Comparison of ENCODE assay signal across 12 cellular contexts in genomic region chr2:237742614-237743013, GRCh38. TPM values are rescaled to one million over a fixed set of nuclear protein-coding genes. Genes with fewer than 3 reads are reported as not detected.
A peak's percentile ranks its signal among the peaks of the same experiment; 100 is the strongest.
DNase-seq lines count a peak whose midpoint lies in the region; TF ChIP-seq lines count a peak whose summit lies in the region.
"Had no signal": no experiment of that assay in that cellular context is flagged by ENCODE, and none has a peak within 500 bp of the region (broad histone marks: within the 10 kb centered on the region; RNA-seq: fewer than 3 reads in every experiment).

No MANE protein-coding gene starts in this region.

- intact Hi-C loops in CD4-positive, alpha-beta memory T cell (cut with micrococcal nuclease) = no loop called here
- intact Hi-C loops in A673 (cut with micrococcal nuclease; ENCODE audit: unreplicated experiment) = loop anchor here (10.0 kb wide), 1 partner anchor 228 kb away; no protein-coding TSS in a partner anchor

- H3K9ac ChIP-seq in H9 (ENCODE audit: extremely low read depth, insufficient read length, low read length) = no peak overlapping the region

- peak overlapping the region; percentile 40; the same call in 1 of the 2 replicates for H3K14ac ChIP-seq in H9 (ENCODE audit: insufficient read depth, low read length)

- CTCF ChIA-PET in CD4-positive, alpha-beta memory T cell (lab: Charles Lee; ENCODE audit: partially characterized antibody) = interaction anchor here (1.2 to 12.4 kb wide), 5 partner anchors 11 to 230 kb away, joined by 4 to 434 read pairs (median 97); no protein-coding TSS in a partner anchor
- CTCF ChIA-PET in A673 (lab: Charles Lee) = interaction anchor here (0.6 to 1.5 kb wide), 2 partner anchors 42 to 69 kb away, joined by 3 to 5 read pairs; no protein-coding TSS in a partner anchor

- H2BK20ac ChIP-seq in H9 (ENCODE audit: low read depth, low read length, poor library complexity, severe bottlenecking) = no peak overlapping the region

- peaks cover 40 to 75% (median 53%) of the 10 kb centered on the region in 4 donors for H3K4me1 Mint-ChIP-seq in CD4-positive, alpha-beta memory T cell
- H3K4me1 Mint-ChIP-seq in H9 (peaks cover 27 to 31% of the 10 kb centered on the region in 2 experiments), osteocyte (ENCODE audit: unreplicated experiment) (peaks cover 30% of the 10 kb centered on the region)

- H2BK15ac ChIP-seq in H9 (ENCODE audit: low read depth, low read length) = no peak overlapping the region

- POLR2A ChIA-PET in CD4-positive, alpha-beta memory T cell (lab: Charles Lee; ENCODE audit: partially characterized antibody) = interaction anchor here (1.5 to 6.6 kb wide), 2 partner anchors 15 to 70 kb away, joined by 3 to 75 read pairs; no protein-coding TSS in a partner anchor
- POLR2A ChIA-PET in A673 (lab: Charles Lee; ENCODE audit: low non-redundant PET) = interaction anchor here (1.0 kb wide), 1 partner anchor 388 kb away, joined by 4 read pairs; no protein-coding TSS in a partner anchor

- H3K4me3 ChIP-seq in CD4-positive, alpha-beta memory T cell (ENCODE audit: low read length in 2 of 2) = no peak overlapping the region
- H3K4me3 ChIP-seq in coronary artery (no peak overlapping the region), A673 (ENCODE audit: low read depth, low read length, poor library complexity, severe bottlenecking) (no peak overlapping the region)

- in situ Hi-C loops in KBM-7 (cut with MboI; ENCODE audit: low pct_unique_long_range_greater_than_20kb, low sequenced_read_pairs) = loop anchor here (10.0 kb wide), 1 partner anchor 148 kb away; the partner anchor contains the start of gene RAB17

- H3K27ac Mint-ChIP-seq in CD4-positive, alpha-beta memory T cell = peak overlapping the region; percentile 70 to 94 (median 90)
- H3K27ac Mint-ChIP-seq in H9 (no peak overlapping the region), osteocyte (ENCODE audit: unreplicated experiment) (peak overlapping the region; percentile 39)

- no CpG with 5 or more reads among the region's 3 CpGs for WGBS in H9 (ENCODE audit: extremely low coverage, insufficient read length, low lambda C conversion rate)

- H3K56ac ChIP-seq in H9 (ENCODE audit: insufficient read length, low read depth, low read length) = no peak overlapping the region

- peaks cover 0 to 3% (median 0%) of the 10 kb centered on the region in 8 donors for H3K9me3 Mint-ChIP-seq in CD4-positive, alpha-beta memory T cell
- H3K9me3 Mint-ChIP-seq in H9 (no peaks in the 10 kb centered on the region), osteocyte (ENCODE audit: unreplicated experiment) (no peaks in the 10 kb centered on the region)
- H3K9me3 Mint-ChIP-seq: endodermal cell had no signal

- H3K79me2 ChIP-seq in H9 (ENCODE audit: insufficient read depth, low read length) = no peaks in the 10 kb centered on the region; the same call in 1 of the 2 replicates

- no peaks in the 10 kb centered on the region for H3K79me1 ChIP-seq in H9 (ENCODE audit: insufficient read depth, low read depth, low read length, poor library complexity, severe bottlenecking)

- no peaks in the 10 kb centered on the region for H3K36me3 ChIP-seq in CD4-positive, alpha-beta memory T cell (ENCODE audit: insufficient read depth, low read length)
- H3K36me3 ChIP-seq in A673 (ENCODE audit: insufficient read depth, low read length, poor library complexity, severe bottlenecking) = no peaks in the 10 kb centered on the region

- H4K5ac ChIP-seq in H9 (ENCODE audit: insufficient read length, low read depth, low read length) = no peak overlapping the region

- H4K91ac ChIP-seq in H9 (ENCODE audit: insufficient read length, low read depth, low read length) = no peak overlapping the region

- peak overlapping the region; percentile 18 for H3K27ac ChIP-seq in CD4-positive, alpha-beta memory T cell (ENCODE audit: low read depth, low read length)
- H3K27ac ChIP-seq in H9 (ENCODE audit: insufficient read length, low read depth, low read length) = no peak overlapping the region
- H3K27ac ChIP-seq in coronary artery = peak overlapping the region; percentile 44 to 47
- H3K27ac ChIP-seq in A673 (ENCODE audit: low read depth, low read length, poor library complexity, severe bottlenecking) = no peak overlapping the region

- BruUV-seq in A673 (replicated peaks; lab: Mats Ljungman, UMichigan) = no TSS peak

- H3K4me1 ChIP-seq in CD4-positive, alpha-beta memory T cell (ENCODE audit: insufficient read depth, low read length) = peaks cover 32% of the 10 kb centered on the region
- H3K4me1 ChIP-seq in H9 (ENCODE audit: insufficient read depth, low read length) (peaks cover 7% of the 10 kb centered on the region; the same call in 1 of the 2 replicates), A673 (ENCODE audit: insufficient read depth, low read length, poor library complexity, severe bottlenecking) (peaks cover 3% of the 10 kb centered on the region)

- no peak overlapping the region for H2BK5ac ChIP-seq in H9 (ENCODE audit: insufficient read length, low read length)

- no peak overlapping the region for H2AK5ac ChIP-seq in H9 (ENCODE audit: insufficient read length, low read length)

- H2BK120ac ChIP-seq in H9 (ENCODE audit: low read depth, low read length, poor library complexity, severe bottlenecking) = no peak overlapping the region

- no peak overlapping the region for H3K4me3 Mint-ChIP-seq in CD4-positive, alpha-beta memory T cell
- H3K4me3 Mint-ChIP-seq in H9 (no peak overlapping the region), osteocyte (ENCODE audit: unreplicated experiment) (no peak overlapping the region)
- H3K4me3 Mint-ChIP-seq: endodermal cell had no signal

- H3K4ac ChIP-seq in H9 (ENCODE audit: low read depth, low read length) = no peak overlapping the region

- no peak overlapping the region for H2BK12ac ChIP-seq in H9 (ENCODE audit: insufficient read length, low read depth, low read length)

- H3K27me3 Mint-ChIP-seq in CD4-positive, alpha-beta memory T cell = no peaks in the 10 kb centered on the region
- H3K27me3 Mint-ChIP-seq in H9 (ENCODE audit: low read depth) (no peaks in the 10 kb centered on the region), osteocyte (ENCODE audit: unreplicated experiment) (no peaks in the 10 kb centered on the region)

- no peaks in the 10 kb centered on the region for H3K23me2 ChIP-seq in H9 (ENCODE audit: insufficient read length, low read depth, low read length, poor library complexity, severe bottlenecking)

- H4K8ac ChIP-seq in H9 (replicated peaks; ENCODE audit: insufficient read length, low read depth, low read length) = no peak overlapping the region

- no peak overlapping the region for H3K18ac ChIP-seq in H9 (ENCODE audit: insufficient read length, low read depth, low read length)

- no peak for DNase-seq in CD4-positive, alpha-beta memory T cell
- DNase-seq in H9 (no peak), coronary artery (ENCODE audit: low spot score) (no peak), osteocyte (ENCODE audit: extremely low spot score, unreplicated experiment) (peak; percentile 57), NCI-H1436 treated with DMSO at 0.1 percent for 48 hours (lab: John Stamatoyannopoulos, UW) (no peak), KBM-7 (no peak), A673 (ENCODE audit: low spot score) (no peak)
- DNase-seq: COR-L47, endodermal cell, kidney glomerular epithelial cell, NCI-H1092 treated with DMSO at 0.1 percent for 48 hours, OCI-M1 had no signal

- H4K20me1 ChIP-seq in H9 (ENCODE audit: control insufficient read depth, insufficient read depth, insufficient read length) = no peaks in the 10 kb centered on the region

- H3K9me3 ChIP-seq in CD4-positive, alpha-beta memory T cell (ENCODE audit: control insufficient read depth in 1 of 2, low read length in 2 of 2) = no peaks in the 10 kb centered on the region
- H3K9me3 ChIP-seq in H9 (ENCODE audit: control insufficient read depth, low read depth, low read length) = no peaks in the 10 kb centered on the region
- H3K9me3 ChIP-seq in A673 (ENCODE audit: low read depth, low read length, poor library complexity, severe bottlenecking) = no peaks in the 10 kb centered on the region

- no peaks in the 10 kb centered on the region for H3K27me3 ChIP-seq in CD4-positive, alpha-beta memory T cell (ENCODE audit: insufficient read depth, low read length)
- no peaks in the 10 kb centered on the region for H3K27me3 ChIP-seq in H9 (ENCODE audit: insufficient read depth, low read length)
- H3K27me3 ChIP-seq in A673 (replicated peaks; ENCODE audit: insufficient read depth, low read depth, low read length, poor library complexity) = no peaks in the 10 kb centered on the region

- peaks cover 13 to 50% of the 10 kb centered on the region in 2 donors for H3K36me3 Mint-ChIP-seq in CD4-positive, alpha-beta memory T cell
- no peaks in the 10 kb centered on the region; a peak in 2 of 7 replicates for H3K36me3 Mint-ChIP-seq in H9 (ENCODE audit: insufficient read depth in 1 of 3, low read depth in 3 of 3)
- peaks cover 3% of the 10 kb centered on the region for H3K36me3 Mint-ChIP-seq in osteocyte (ENCODE audit: unreplicated experiment)

- TF ChIP-seq CTCF in H9 (conservative IDR thresholded peaks at IDR 0.05) (no peak), coronary artery (IDR thresholded peaks at IDR 0.05) (no peak), osteocyte (IDR thresholded peaks at IDR 0.05) (no peak), A673 (conservative IDR thresholded peaks at IDR 0.05; ENCODE audit: low read depth, low read length) (no peak)

- no peak overlapping the region for H2AFZ ChIP-seq in H9 (ENCODE audit: low read length)

- H3K23ac ChIP-seq in H9 (ENCODE audit: insufficient read length, low read depth, low read length) = no peak overlapping the region

- no peak overlapping the region for H3K4me2 ChIP-seq in H9 (ENCODE audit: insufficient read depth, insufficient read length, low read length)

- no peak overlapping the region for H3T11ph ChIP-seq in H9 (ENCODE audit: low read length)

RNA-seq across cellular contexts. Expression of gene RBM44, which starts 56.0 kb away (rescaled TPM):
- total RNA-seq in CD4-positive, alpha-beta memory T cell = 1 to 10 TPM in 1 of 2 experiments, under 1 TPM in 1; 0.61 to 1.1 TPM
- under 1 TPM; 0.17 to 0.33 TPM for polyA plus RNA-seq in CD4-positive, alpha-beta memory T cell
- total RNA-seq in H9 (2021) = 0.15 and 0.22 TPM in 2 replicates
- 0.46 and 0.63 TPM in 2 replicates for total RNA-seq in osteocyte
- total RNA-seq in A673 (2021) = 0.95 and 1.4 TPM in 2 replicates

Comparison
In these comparisons a context has a peak if more than half of its experiments do, and no peak if none do; other contexts are left out.
1. H3K27ac ChIP-seq: peak in CD4-positive, alpha-beta memory T cell (single experiment) and coronary artery (2 of 2); none in H9 (single experiment) and A673 (single experiment).
2. H3K27ac Mint-ChIP-seq: peak in CD4-positive, alpha-beta memory T cell (7 of 7) and osteocyte (single experiment); none in H9 (0 of 3).